ENCODE assay signal across 9 cellular contexts in the genomic region with DNA sequence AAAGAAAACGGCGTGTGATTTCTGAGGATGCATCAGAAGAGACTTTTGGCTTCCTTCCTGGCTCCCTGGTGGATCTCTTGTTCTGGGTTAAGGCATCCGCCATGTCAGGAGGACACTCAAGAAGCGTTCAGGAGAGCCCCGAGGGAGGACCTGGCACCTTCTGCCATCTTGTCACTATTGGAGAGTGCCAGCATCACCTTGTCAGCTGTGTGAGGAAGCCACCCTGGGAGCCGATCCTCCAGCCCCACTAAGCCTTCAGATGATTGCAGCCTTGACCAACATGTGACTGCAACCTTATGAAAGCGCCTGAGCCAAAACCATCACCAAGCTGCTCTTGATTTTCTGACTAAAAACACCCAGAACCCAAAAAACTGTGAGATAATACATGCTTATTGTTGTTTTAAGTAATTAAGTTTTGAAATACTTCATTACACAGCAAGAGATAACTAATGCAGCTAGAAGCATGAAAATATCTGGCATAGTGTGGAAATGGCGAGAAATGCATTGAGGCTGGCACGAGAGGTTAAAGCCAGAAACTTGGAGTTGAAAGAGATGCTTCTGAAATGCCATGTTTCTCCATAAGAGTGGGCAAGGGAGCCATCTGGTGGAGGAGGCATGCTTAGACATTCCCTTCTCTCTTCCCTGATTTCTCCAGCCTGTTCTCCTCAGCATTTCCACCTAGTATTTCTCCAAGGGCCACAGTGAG. TPM values are rescaled to one million over a fixed set of nuclear protein-coding genes. Genes with fewer than 3 reads are reported as not detected.
A peak's percentile ranks its signal among the peaks of the same experiment; 100 is the strongest.
DNase-seq lines count a peak whose midpoint lies in the region; ATAC-seq and FAIRE-seq lines count a peak whose summit lies in the region.
"Had no signal": no experiment of that assay in that cellular context is flagged by ENCODE, and none has a peak within 500 bp of the region (broad histone marks: within the 10 kb centered on the region; RNA-seq: fewer than 3 reads in every experiment).

No MANE protein-coding gene starts in this region.

- peak; percentile 20 for DNase-seq in activated T-helper 1 cell treated with Interleukin-2 at 50 U/mL for 16 hours (ENCODE audit: low read depth)
- DNase-seq in activated T-helper 1 cell treated with anti-CD3 and anti-CD28 coated beads, Interleukin-12 subunit alpha, Interleukin-12 subunit beta, Interleukin-2, Interleukin-4 antibody, amounts not matched to agents 30 ng/mL and 10 ng/mL and 1 ng/mL, durations not matched to agents 14 hours and 24 hours and 36 hours (ENCODE audit: low spot score), result no peak
- DNase-seq in NCI-H2081 treated with DMSO at 0.1 percent for 48 hours (lab: John Stamatoyannopoulos, UW), result peak; percentile 29
- peak; percentile 91 for DNase-seq in cerebellar cortex (ENCODE audit: low spot score)
- peak; percentile 64 for DNase-seq in left lobe of liver (ENCODE audit: low spot score)
- peak in 2 of 3 experiments; percentile 32 to 34 for DNase-seq in stimulated activated CD4-positive, alpha-beta T cell treated with anti-CD3 and anti-CD28 coated beads, TNF-alpha, amount 100 ng/mL, for 24 hours (ENCODE audit: low read depth in 3 of 3)

- no peaks in the 10 kb centered on the region for H3K9me3 Mint-ChIP-seq in activated T-helper 1 cell treated with anti-CD3 and anti-CD28 coated beads, Interleukin-12 subunit alpha, Interleukin-12 subunit beta, Interleukin-2, Interleukin-4 antibody, amounts not matched to agents 30 ng/mL and 10 ng/mL and 1 ng/mL, durations not matched to agents 14 hours and 24 hours and 36 hours

- H3K27me3 Mint-ChIP-seq in activated T-helper 1 cell treated with anti-CD3 and anti-CD28 coated beads, Interleukin-12 subunit alpha, Interleukin-12 subunit beta, Interleukin-2, Interleukin-4 antibody, amounts not matched to agents 30 ng/mL and 10 ng/mL and 1 ng/mL, durations not matched to agents 14 hours and 24 hours and 36 hours (ENCODE audit: insufficient read depth), result peaks cover 1% of the 10 kb centered on the region

- H3K4me3 Mint-ChIP-seq in activated T-helper 1 cell treated with anti-CD3 and anti-CD28 coated beads, Interleukin-12 subunit alpha, Interleukin-12 subunit beta, Interleukin-2, Interleukin-4 antibody, amounts not matched to agents 30 ng/mL and 10 ng/mL and 1 ng/mL, durations not matched to agents 14 hours and 24 hours and 36 hours, result no peak overlapping the region

- peak; percentile 86 for FAIRE-seq in TTC549 (lab: Jason Lieb, UNC)

- no peak overlapping the region for H3K27ac Mint-ChIP-seq in activated T-helper 1 cell treated with anti-CD3 and anti-CD28 coated beads, Interleukin-12 subunit alpha, Interleukin-12 subunit beta, Interleukin-2, Interleukin-4 antibody, amounts not matched to agents 30 ng/mL and 10 ng/mL and 1 ng/mL, durations not matched to agents 14 hours and 24 hours and 36 hours

- H3K4me1 Mint-ChIP-seq in activated T-helper 1 cell treated with anti-CD3 and anti-CD28 coated beads, Interleukin-12 subunit alpha, Interleukin-12 subunit beta, Interleukin-2, Interleukin-4 antibody, amounts not matched to agents 30 ng/mL and 10 ng/mL and 1 ng/mL, durations not matched to agents 14 hours and 24 hours and 36 hours (ENCODE audit: low read depth), result peaks cover 8% of the 10 kb centered on the region

- no peaks in the 10 kb centered on the region for H3K36me3 Mint-ChIP-seq in activated T-helper 1 cell treated with anti-CD3 and anti-CD28 coated beads, Interleukin-12 subunit alpha, Interleukin-12 subunit beta, Interleukin-2, Interleukin-4 antibody, amounts not matched to agents 30 ng/mL and 10 ng/mL and 1 ng/mL, durations not matched to agents 14 hours and 24 hours and 36 hours (ENCODE audit: low read depth)

- ATAC-seq in left lobe of liver (peak; percentile 89), HG02938 (IDR thresholded peaks at IDR 0.05; ENCODE audit: unreplicated experiment) (no peak)

- intact Hi-C loops in activated T-helper 1 cell treated with anti-CD3 and anti-CD28 coated beads, Interleukin-12 subunit alpha, Interleukin-12 subunit beta, Interleukin-2, Interleukin-4 antibody, amounts not matched to agents 30 ng/mL and 10 ng/mL and 1 ng/mL, durations not matched to agents 14 hours and 24 hours and 36 hours (cut with micrococcal nuclease), result loop anchor here (1.0 to 2.0 kb wide), 4 partner anchors 22 to 159 kb away; a partner anchor contains a TSS

RNA-seq across cellular contexts. Expression of a gene that starts 5.4 kb away (rescaled TPM):
- 41.7 and 42.5 TPM in 2 replicates for total RNA-seq in activated T-helper 1 cell treated with anti-CD3 and anti-CD28 coated beads, Interleukin-12 subunit alpha, Interleukin-12 subunit beta, Interleukin-2, Interleukin-4 antibody, amounts not matched to agents 30 ng/mL and 10 ng/mL and 1 ng/mL, durations not matched to agents 14 hours and 24 hours and 36 hours
- 10.7 TPM for total RNA-seq in left lobe of liver

RNA-seq across cellular contexts. Expression of a gene that starts 18.0 kb away (rescaled TPM):
- total RNA-seq in activated T-helper 1 cell treated with anti-CD3 and anti-CD28 coated beads, Interleukin-12 subunit alpha, Interleukin-12 subunit beta, Interleukin-2, Interleukin-4 antibody, amounts not matched to agents 30 ng/mL and 10 ng/mL and 1 ng/mL, durations not matched to agents 14 hours and 24 hours and 36 hours, result 3.0 and 3.4 TPM in 2 replicates
- 2.0 TPM for total RNA-seq in left lobe of liver

RNA-seq across cellular contexts. Expression of a gene that starts 40.3 kb away (rescaled TPM):
- not detected in 2 replicates for total RNA-seq in activated T-helper 1 cell treated with anti-CD3 and anti-CD28 coated beads, Interleukin-12 subunit alpha, Interleukin-12 subunit beta, Interleukin-2, Interleukin-4 antibody, amounts not matched to agents 30 ng/mL and 10 ng/mL and 1 ng/mL, durations not matched to agents 14 hours and 24 hours and 36 hours
- 6.4 TPM for total RNA-seq in left lobe of liver
- total RNA-seq: glomerular endothelial cell had no signal

RNA-seq across cellular contexts. Expression of a gene that starts 44.5 kb away (rescaled TPM):
- 0.66 and 0.93 TPM in 2 replicates for total RNA-seq in activated T-helper 1 cell treated with anti-CD3 and anti-CD28 coated beads, Interleukin-12 subunit alpha, Interleukin-12 subunit beta, Interleukin-2, Interleukin-4 antibody, amounts not matched to agents 30 ng/mL and 10 ng/mL and 1 ng/mL, durations not matched to agents 14 hours and 24 hours and 36 hours
- 26.4 TPM for total RNA-seq in left lobe of liver
